In the genomic region with DNA sequence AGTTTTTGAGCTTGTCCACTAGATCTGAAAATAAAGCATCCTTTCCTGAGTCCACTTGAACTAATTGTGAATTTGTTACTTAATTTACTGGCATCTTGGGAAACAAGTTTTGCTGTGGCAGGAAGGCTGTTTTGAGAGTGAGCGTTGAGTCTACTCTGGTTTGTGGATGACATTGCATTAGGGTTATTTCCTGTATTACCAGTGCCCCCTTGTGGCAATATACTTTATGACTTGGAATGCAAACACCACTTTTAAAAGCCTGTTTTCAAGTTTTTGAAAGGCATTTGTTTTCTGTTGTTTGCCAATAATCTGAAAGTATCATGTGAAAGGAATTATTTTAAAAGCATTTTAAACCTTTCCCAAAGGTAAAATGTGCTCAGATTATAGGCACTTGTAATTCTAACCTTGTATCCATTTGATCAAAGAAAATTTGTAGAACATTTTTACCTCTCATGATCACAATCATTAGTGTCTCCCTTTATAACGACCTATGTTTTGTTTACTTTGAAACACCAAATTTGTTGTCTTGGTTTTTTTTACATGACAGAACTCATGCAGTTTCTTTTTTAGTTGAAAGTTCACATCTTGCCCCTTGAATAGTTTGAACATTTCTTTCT, we compare ENCODE assay signal across 8 cellular contexts. TPM values are rescaled to one million over a fixed set of nuclear protein-coding genes. Genes with fewer than 3 reads are reported as not detected.
DNase-seq lines count a peak whose midpoint lies in the region; ATAC-seq and TF ChIP-seq lines count a peak whose summit lies in the region.

No MANE protein-coding gene starts in this region.

- DNase-seq in activated T-cell treated with anti-CD3 and anti-CD28 coated beads for 24 hours (ENCODE audit: low read depth) (peak; percentile 24), OCI-M1 (lab: John Stamatoyannopoulos, UW) (peak; percentile 87), cerebellar cortex (ENCODE audit: low spot score) (peak; percentile 75), left colon (no peak), thoracic aorta (ENCODE audit: low spot score) (peak; percentile 4)
- DNase-seq in activated T-cell treated with anti-CD3 and anti-CD28 coated beads, Interleukin-2, amount 50 U/mL, for 48 hours: no peak

- no peaks in the 10 kb centered on the region for H3K9me3 ChIP-seq in thoracic aorta

- H3K36me3 ChIP-seq in thoracic aorta: no peaks in the 10 kb centered on the region

- H3K27me3 ChIP-seq in thoracic aorta (replicated peaks; ENCODE audit: insufficient read depth): no peaks in the 10 kb centered on the region

- peak; percentile 78 for TF ChIP-seq CTCF in thoracic aorta (IDR thresholded peaks at IDR 0.05)

- H3K4me1 ChIP-seq in thoracic aorta (ENCODE audit: control insufficient read depth in 1 of 2, low read depth in 2 of 2): no peaks in the 10 kb centered on the region

- H3K27ac ChIP-seq in thoracic aorta: no peak overlapping the region

- intact Hi-C loops in left colon (cut with DNase I, micrococcal nuclease): loop anchor here (2.0 to 10.0 kb wide), 2 partner anchors 149 to 153 kb away; no protein-coding TSS in a partner anchor

- peak; percentile 81 for ATAC-seq in GM19468 (IDR thresholded peaks at IDR 0.05; ENCODE audit: extremely low read depth, unreplicated experiment)
- peak; percentile 86 for ATAC-seq in HG03520 (IDR thresholded peaks at IDR 0.05; ENCODE audit: unreplicated experiment)
- ATAC-seq in left colon: peak; percentile 80
- ATAC-seq in thoracic aorta (ENCODE audit: insufficient number of reproducible peaks, low FRiP score, low read depth): no peak

- no peak overlapping the region for H3K4me3 ChIP-seq in thoracic aorta

RNA-seq across cellular contexts. Expression of a gene that starts 18.0 kb away (rescaled TPM):
- total RNA-seq in left colon (1 to 10 TPM; 2.8 to 4.0 TPM), thoracic aorta (10 to 100 TPM; 19.6 to 21.1 TPM)

Comparison
In these comparisons a context has a peak if more than half of its experiments do, and no peak if none do; other contexts are left out.
1. DNase-seq: peak in activated T-cell treated with anti-CD3 and anti-CD28 coated beads for 24 hours (single experiment), OCI-M1 (single experiment), cerebellar cortex (single experiment) and thoracic aorta (single experiment); none in activated T-cell treated with anti-CD3 and anti-CD28 coated beads, Interleukin-2, amount 50 U/mL, for 48 hours (0 of 2) and left colon (0 of 2).
2. RNA of a gene that starts 18.0 kb away (total RNA-seq): 19.6 to 21.1 TPM in thoracic aorta; 2.8 to 4.0 TPM in left colon; every median in the first group is over 4 times any median in the second.